ENCODE assay signal across 1 cellular context in genomic region chr12:49888461-49889151, GRCh38.
TF ChIP-seq lines count a peak whose summit lies in the region.

No MANE protein-coding gene starts in this region.

TF ChIP-seq in IMR-90, 13 proteins besides CTCF, POLR2A, EP300 and RAD21 (continued from another document):
- TF ChIP-seq RCOR1 (IDR thresholded peaks at IDR 0.05; ENCODE audit: insufficient replicate concordance, low read length) (no peak), MAFK (IDR thresholded peaks at IDR 0.05; ENCODE audit: low read depth, low read length) (no peak)
